ENCODE assay signal across 18 cellular contexts in the genomic region with DNA sequence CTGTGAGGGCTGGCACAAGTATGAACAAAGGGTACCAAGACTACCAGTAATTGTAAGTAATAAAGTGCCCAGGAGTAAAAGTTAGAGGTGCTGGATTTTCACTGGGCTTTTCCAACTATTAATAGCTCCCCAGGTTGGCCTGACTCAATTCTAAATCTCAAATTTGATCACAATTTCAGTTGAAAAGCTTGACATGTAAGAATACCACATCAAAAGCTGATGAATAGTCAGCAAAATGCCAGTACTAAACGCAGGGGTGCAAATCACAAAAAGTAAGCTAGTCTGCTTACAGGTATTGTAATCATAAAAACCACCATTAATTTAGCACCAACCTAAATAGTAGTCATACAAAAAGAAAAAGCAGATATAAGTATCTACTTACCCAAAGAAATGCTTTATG.
DNase-seq lines count a peak whose midpoint lies in the region; ATAC-seq lines count a peak whose summit lies in the region.
"Had no signal": no experiment of that assay in that cellular context is flagged by ENCODE, and none has a peak within 500 bp of the region (broad histone marks: within the 10 kb centered on the region; RNA-seq: fewer than 3 reads in every experiment).

No MANE protein-coding gene starts in this region.

- peaks cover 11% of the 10 kb centered on the region for H3K4me1 Mint-ChIP-seq in activated T-helper 17 cell treated with anti-CD3 and anti-CD28 coated beads, Interleukin-2, amount 50 U/mL, for 72 hours
- H3K4me1 Mint-ChIP-seq: H9, IgD-negative memory B cell had no signal

- no peaks in the 10 kb centered on the region for H3K36me3 Mint-ChIP-seq in activated naive CD4-positive, alpha-beta T cell treated with anti-CD3 and anti-CD28 coated beads, Interleukin-2, amount 50 U/mL, for 72 hours
- no peaks in the 10 kb centered on the region for H3K36me3 Mint-ChIP-seq in activated T-helper 17 cell treated with anti-CD3 and anti-CD28 coated beads, Interleukin-2, amount 50 U/mL, for 72 hours (ENCODE audit: low read depth)
- H3K36me3 Mint-ChIP-seq: CD4-positive, CD25-positive, alpha-beta regulatory T cell; CD8-positive, alpha-beta memory T cell; IgD-negative memory B cell had no signal

- H3K27ac Mint-ChIP-seq in activated naive CD4-positive, alpha-beta T cell treated with anti-CD3 and anti-CD28 coated beads, Interleukin-2, amount 50 U/mL, for 72 hours = no peak overlapping the region
- H3K27ac Mint-ChIP-seq in activated T-helper 17 cell treated with anti-CD3 and anti-CD28 coated beads, Interleukin-2, amount 50 U/mL, for 72 hours = no peak overlapping the region
- H3K27ac Mint-ChIP-seq: CD4-positive, CD25-positive, alpha-beta regulatory T cell; CD8-positive, alpha-beta memory T cell; H9; IgD-negative memory B cell had no signal

- no peak for DNase-seq in activated naive CD4-positive, alpha-beta T cell treated with anti-CD3 and anti-CD28 coated beads, Interleukin-2, amount 50 U/mL, for 72 hours (ENCODE audit: low spot score in 2 of 2)
- no peak for DNase-seq in activated naive CD4-positive, alpha-beta T cell (lab: John Stamatoyannopoulos, UW)
- DNase-seq in NAMALWA (ENCODE audit: low spot score) (no peak), glomerular visceral epithelial cell (ENCODE audit: extremely low spot score) (no peak)
- DNase-seq: ACHN; BE2C; C1 segment of cervical spinal cord; CD4-positive, CD25-positive, alpha-beta regulatory T cell; CD8-positive, alpha-beta memory T cell; COR-L47; DMS 273 treated with DMSO at 0.1 percent for 48 hours; DMS53; H9 had no signal

- ATAC-seq in activated naive CD4-positive, alpha-beta T cell treated with anti-CD3 and anti-CD28 coated beads, Interleukin-2, amount 50 U/mL, for 72 hours = peak; percentile 44 to 88
- peak; percentile 43 for ATAC-seq in HG02884 (IDR thresholded peaks at IDR 0.05; ENCODE audit: unreplicated experiment)
- peak; percentile 74 for ATAC-seq in activated T-helper 17 cell treated with anti-CD3 and anti-CD28 coated beads, Interleukin-2, amount 50 U/mL, for 72 hours (replicated peaks)
- ATAC-seq in HG02973 (IDR thresholded peaks at IDR 0.05; ENCODE audit: unreplicated experiment) = no peak
- ATAC-seq: HepG2 had no signal

- no peaks in the 10 kb centered on the region for H3K27me3 Mint-ChIP-seq in activated T-helper 17 cell treated with anti-CD3 and anti-CD28 coated beads, Interleukin-2, amount 50 U/mL, for 72 hours
- H3K27me3 Mint-ChIP-seq: CD4-positive, CD25-positive, alpha-beta regulatory T cell; CD8-positive, alpha-beta memory T cell; IgD-negative memory B cell had no signal

- H3K9me3 Mint-ChIP-seq in activated naive CD4-positive, alpha-beta T cell treated with anti-CD3 and anti-CD28 coated beads, Interleukin-2, amount 50 U/mL, for 72 hours = no peaks in the 10 kb centered on the region
- H3K9me3 Mint-ChIP-seq in activated T-helper 17 cell treated with anti-CD3 and anti-CD28 coated beads, Interleukin-2, amount 50 U/mL, for 72 hours = no peaks in the 10 kb centered on the region
- H3K9me3 Mint-ChIP-seq: H9, IgD-negative memory B cell had no signal

- H3K4me3 Mint-ChIP-seq in activated T-helper 17 cell treated with anti-CD3 and anti-CD28 coated beads, Interleukin-2, amount 50 U/mL, for 72 hours = no peak overlapping the region
- H3K4me3 Mint-ChIP-seq: CD4-positive, CD25-positive, alpha-beta regulatory T cell; H9; IgD-negative memory B cell had no signal
